In the genomic region with DNA sequence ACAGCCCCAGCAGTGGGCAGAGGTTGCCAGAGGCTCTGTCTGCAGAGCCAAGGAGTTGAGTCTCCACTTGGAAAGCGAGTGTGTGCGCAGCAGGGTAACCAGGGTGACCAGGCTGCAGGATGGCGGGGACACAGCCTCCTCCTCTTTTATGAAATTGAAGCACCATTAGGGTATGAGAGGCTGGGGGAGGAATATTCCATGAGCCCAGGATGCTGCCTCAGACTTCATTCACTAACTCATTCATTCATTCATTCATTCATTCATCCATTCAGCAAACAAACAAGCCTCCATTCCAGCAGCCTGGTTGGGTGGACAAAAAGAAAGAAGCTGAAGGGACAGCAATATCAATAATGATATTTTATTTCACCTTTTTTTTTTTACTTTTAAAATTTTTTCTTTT, we compare ENCODE assay signal across 1 cellular context.
TF ChIP-seq lines count a peak whose summit lies in the region.

No MANE protein-coding gene starts in this region.

TF ChIP-seq in H1, 55 proteins besides CTCF, POLR2A, EP300 and RAD21:
- TF ChIP-seq, protein P1, sequence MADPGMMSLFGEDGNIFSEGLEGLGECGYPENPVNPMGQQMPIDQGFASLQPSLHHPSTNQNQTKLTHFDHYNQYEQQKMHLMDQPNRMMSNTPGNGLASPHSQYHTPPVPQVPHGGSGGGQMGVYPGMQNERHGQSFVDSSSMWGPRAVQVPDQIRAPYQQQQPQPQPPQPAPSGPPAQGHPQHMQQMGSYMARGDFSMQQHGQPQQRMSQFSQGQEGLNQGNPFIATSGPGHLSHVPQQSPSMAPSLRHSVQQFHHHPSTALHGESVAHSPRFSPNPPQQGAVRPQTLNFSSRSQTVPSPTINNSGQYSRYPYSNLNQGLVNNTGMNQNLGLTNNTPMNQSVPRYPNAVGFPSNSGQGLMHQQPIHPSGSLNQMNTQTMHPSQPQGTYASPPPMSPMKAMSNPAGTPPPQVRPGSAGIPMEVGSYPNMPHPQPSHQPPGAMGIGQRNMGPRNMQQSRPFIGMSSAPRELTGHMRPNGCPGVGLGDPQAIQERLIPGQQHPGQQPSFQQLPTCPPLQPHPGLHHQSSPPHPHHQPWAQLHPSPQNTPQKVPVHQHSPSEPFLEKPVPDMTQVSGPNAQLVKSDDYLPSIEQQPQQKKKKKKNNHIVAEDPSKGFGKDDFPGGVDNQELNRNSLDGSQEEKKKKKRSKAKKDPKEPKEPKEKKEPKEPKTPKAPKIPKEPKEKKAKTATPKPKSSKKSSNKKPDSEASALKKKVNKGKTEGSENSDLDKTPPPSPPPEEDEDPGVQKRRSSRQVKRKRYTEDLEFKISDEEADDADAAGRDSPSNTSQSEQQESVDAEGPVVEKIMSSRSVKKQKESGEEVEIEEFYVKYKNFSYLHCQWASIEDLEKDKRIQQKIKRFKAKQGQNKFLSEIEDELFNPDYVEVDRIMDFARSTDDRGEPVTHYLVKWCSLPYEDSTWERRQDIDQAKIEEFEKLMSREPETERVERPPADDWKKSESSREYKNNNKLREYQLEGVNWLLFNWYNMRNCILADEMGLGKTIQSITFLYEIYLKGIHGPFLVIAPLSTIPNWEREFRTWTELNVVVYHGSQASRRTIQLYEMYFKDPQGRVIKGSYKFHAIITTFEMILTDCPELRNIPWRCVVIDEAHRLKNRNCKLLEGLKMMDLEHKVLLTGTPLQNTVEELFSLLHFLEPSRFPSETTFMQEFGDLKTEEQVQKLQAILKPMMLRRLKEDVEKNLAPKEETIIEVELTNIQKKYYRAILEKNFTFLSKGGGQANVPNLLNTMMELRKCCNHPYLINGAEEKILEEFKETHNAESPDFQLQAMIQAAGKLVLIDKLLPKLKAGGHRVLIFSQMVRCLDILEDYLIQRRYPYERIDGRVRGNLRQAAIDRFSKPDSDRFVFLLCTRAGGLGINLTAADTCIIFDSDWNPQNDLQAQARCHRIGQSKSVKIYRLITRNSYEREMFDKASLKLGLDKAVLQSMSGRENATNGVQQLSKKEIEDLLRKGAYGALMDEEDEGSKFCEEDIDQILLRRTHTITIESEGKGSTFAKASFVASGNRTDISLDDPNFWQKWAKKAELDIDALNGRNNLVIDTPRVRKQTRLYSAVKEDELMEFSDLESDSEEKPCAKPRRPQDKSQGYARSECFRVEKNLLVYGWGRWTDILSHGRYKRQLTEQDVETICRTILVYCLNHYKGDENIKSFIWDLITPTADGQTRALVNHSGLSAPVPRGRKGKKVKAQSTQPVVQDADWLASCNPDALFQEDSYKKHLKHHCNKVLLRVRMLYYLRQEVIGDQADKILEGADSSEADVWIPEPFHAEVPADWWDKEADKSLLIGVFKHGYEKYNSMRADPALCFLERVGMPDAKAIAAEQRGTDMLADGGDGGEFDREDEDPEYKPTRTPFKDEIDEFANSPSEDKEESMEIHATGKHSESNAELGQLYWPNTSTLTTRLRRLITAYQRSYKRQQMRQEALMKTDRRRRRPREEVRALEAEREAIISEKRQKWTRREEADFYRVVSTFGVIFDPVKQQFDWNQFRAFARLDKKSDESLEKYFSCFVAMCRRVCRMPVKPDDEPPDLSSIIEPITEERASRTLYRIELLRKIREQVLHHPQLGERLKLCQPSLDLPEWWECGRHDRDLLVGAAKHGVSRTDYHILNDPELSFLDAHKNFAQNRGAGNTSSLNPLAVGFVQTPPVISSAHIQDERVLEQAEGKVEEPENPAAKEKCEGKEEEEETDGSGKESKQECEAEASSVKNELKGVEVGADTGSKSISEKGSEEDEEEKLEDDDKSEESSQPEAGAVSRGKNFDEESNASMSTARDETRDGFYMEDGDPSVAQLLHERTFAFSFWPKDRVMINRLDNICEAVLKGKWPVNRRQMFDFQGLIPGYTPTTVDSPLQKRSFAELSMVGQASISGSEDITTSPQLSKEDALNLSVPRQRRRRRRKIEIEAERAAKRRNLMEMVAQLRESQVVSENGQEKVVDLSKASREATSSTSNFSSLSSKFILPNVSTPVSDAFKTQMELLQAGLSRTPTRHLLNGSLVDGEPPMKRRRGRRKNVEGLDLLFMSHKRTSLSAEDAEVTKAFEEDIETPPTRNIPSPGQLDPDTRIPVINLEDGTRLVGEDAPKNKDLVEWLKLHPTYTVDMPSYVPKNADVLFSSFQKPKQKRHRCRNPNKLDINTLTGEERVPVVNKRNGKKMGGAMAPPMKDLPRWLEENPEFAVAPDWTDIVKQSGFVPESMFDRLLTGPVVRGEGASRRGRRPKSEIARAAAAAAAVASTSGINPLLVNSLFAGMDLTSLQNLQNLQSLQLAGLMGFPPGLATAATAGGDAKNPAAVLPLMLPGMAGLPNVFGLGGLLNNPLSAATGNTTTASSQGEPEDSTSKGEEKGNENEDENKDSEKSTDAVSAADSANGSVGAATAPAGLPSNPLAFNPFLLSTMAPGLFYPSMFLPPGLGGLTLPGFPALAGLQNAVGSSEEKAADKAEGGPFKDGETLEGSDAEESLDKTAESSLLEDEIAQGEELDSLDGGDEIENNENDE (IDR thresholded peaks at IDR 0.05; ENCODE audit: insufficient replicate concordance, low read length): no peak
- TF ChIP-seq TEAD4 (IDR thresholded peaks at IDR 0.05; ENCODE audit: low read depth, low read length) (no peak), GABPA (IDR thresholded peaks at IDR 0.05; ENCODE audit: borderline replicate concordance, insufficient read depth, low read length) (no peak), HDAC6 (IDR thresholded peaks at IDR 0.05; ENCODE audit: low read depth, low read length) (no peak), TAF1 (IDR thresholded peaks at IDR 0.05; ENCODE audit: low read depth, low read length) (no peak), KDM1A (IDR thresholded peaks at IDR 0.05; ENCODE audit: borderline replicate concordance, low read length) (no peak), EZH2 (IDR thresholded peaks at IDR 0.05; ENCODE audit: low read depth, low read length, severe bottlenecking) (no peak), ASH2L (IDR thresholded peaks at IDR 0.05; ENCODE audit: low read length) (no peak), TAF7 (optimal IDR thresholded peaks at IDR 0.05; ENCODE audit: borderline replicate concordance, low read depth, low read length) (no peak), JUN (IDR thresholded peaks at IDR 0.05; ENCODE audit: low read depth, low read length) (no peak), MAFK (IDR thresholded peaks at IDR 0.05; ENCODE audit: low read depth, low read length) (no peak), SIN3A (conservative IDR thresholded peaks at IDR 0.05 in 1 of 2, IDR thresholded peaks at IDR 0.05 in 1 of 2; ENCODE audit: low read depth in 1 of 2, low read length in 2 of 2) (no peak), KDM5A (IDR thresholded peaks at IDR 0.05; ENCODE audit: low read length) (no peak), BACH1 (IDR thresholded peaks at IDR 0.05; ENCODE audit: low read length) (no peak), KDM4A (IDR thresholded peaks at IDR 0.05; ENCODE audit: low read depth, low read length, severe bottlenecking) (no peak)
- TF ChIP-seq, protein P2, sequence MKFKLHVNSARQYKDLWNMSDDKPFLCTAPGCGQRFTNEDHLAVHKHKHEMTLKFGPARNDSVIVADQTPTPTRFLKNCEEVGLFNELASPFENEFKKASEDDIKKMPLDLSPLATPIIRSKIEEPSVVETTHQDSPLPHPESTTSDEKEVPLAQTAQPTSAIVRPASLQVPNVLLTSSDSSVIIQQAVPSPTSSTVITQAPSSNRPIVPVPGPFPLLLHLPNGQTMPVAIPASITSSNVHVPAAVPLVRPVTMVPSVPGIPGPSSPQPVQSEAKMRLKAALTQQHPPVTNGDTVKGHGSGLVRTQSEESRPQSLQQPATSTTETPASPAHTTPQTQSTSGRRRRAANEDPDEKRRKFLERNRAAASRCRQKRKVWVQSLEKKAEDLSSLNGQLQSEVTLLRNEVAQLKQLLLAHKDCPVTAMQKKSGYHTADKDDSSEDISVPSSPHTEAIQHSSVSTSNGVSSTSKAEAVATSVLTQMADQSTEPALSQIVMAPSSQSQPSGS (IDR thresholded peaks at IDR 0.05; ENCODE audit: low read length): no peak
- TF ChIP-seq, protein P3, sequence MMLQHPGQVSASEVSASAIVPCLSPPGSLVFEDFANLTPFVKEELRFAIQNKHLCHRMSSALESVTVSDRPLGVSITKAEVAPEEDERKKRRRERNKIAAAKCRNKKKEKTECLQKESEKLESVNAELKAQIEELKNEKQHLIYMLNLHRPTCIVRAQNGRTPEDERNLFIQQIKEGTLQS (IDR thresholded peaks at IDR 0.05; ENCODE audit: insufficient read depth, low read depth, low read length): no peak
- TF ChIP-seq, protein P4, sequence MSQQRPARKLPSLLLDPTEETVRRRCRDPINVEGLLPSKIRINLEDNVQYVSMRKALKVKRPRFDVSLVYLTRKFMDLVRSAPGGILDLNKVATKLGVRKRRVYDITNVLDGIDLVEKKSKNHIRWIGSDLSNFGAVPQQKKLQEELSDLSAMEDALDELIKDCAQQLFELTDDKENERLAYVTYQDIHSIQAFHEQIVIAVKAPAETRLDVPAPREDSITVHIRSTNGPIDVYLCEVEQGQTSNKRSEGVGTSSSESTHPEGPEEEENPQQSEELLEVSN (IDR thresholded peaks at IDR 0.05): no peak
